13 cellular contexts compared by ENCODE assay signal in genomic region chr10:78913219-78914059, GRCh38.
DNase-seq lines count a peak whose midpoint lies in the region; ATAC-seq and TF ChIP-seq lines count a peak whose summit lies in the region.
"Had no signal": no experiment of that assay in that cellular context is flagged by ENCODE, and none has a peak within 500 bp of the region (broad histone marks: within the 10 kb centered on the region; RNA-seq: fewer than 3 reads in every experiment).

No MANE protein-coding gene starts in this region.

- H3K36me3 Mint-ChIP-seq in nephron (ENCODE audit: low read depth) = no peaks in the 10 kb centered on the region
- H3K36me3 Mint-ChIP-seq: CD4-positive, CD25-positive, alpha-beta regulatory T cell; type B pancreatic cell had no signal

- H3K36me3 ChIP-seq in DOHH2 (ENCODE audit: control insufficient read depth, low read length) (no peaks in the 10 kb centered on the region), PC-9 (ENCODE audit: low read depth) (no peaks in the 10 kb centered on the region)

- CTCF ChIA-PET in PC-9 (lab: Charles Lee) = no interaction called here

- no peak overlapping the region for H2AFZ ChIP-seq in PC-9

- peak overlapping the region in 2 of 3 experiments; percentile 37 for H3K27ac Mint-ChIP-seq in nephron
- H3K27ac Mint-ChIP-seq: CD4-positive, CD25-positive, alpha-beta regulatory T cell; type B pancreatic cell had no signal

- POLR2A ChIA-PET in PC-9 (lab: Charles Lee; ENCODE audit: unreplicated experiment) = no interaction called here

- 0 out of 2 replicates have a peak, but pooled peaks cover 5% of the 10 kb centered on the region for H4K20me1 ChIP-seq in DOHH2 (ENCODE audit: control insufficient read depth, insufficient read depth, low read depth, low read length)
- H4K20me1 ChIP-seq in PC-9 (ENCODE audit: insufficient read depth) = no peaks in the 10 kb centered on the region

- ATAC-seq in GM21390 (IDR thresholded peaks at IDR 0.05; ENCODE audit: unreplicated experiment) (no peak), GM18858 (IDR thresholded peaks at IDR 0.05; ENCODE audit: unreplicated experiment) (no peak)

- H3K4me1 Mint-ChIP-seq in nephron = peaks cover 47% of the 10 kb centered on the region
- H3K4me1 Mint-ChIP-seq: CD4-positive, CD25-positive, alpha-beta regulatory T cell had no signal

- no peaks in the 10 kb centered on the region for H3K9me3 Mint-ChIP-seq in nephron
- H3K9me3 Mint-ChIP-seq: type B pancreatic cell had no signal

- H3K4me2 ChIP-seq in DOHH2 (ENCODE audit: low read length) (peak overlapping the region; percentile 37), PC-9 (no peak overlapping the region)

- intact Hi-C loops in PC-9 (cut with micrococcal nuclease; ENCODE audit: unreplicated experiment) = no loop called here

- H3K4me3 ChIP-seq in DOHH2 (ENCODE audit: low read length) (no peak overlapping the region), PC-9 (no peak overlapping the region)

- BruUV-seq in PC-9 (replicated peaks; lab: Mats Ljungman, UMichigan) = no TSS peak

- H3F3A ChIP-seq in DOHH2 (ENCODE audit: control insufficient read depth, insufficient read depth) (no peaks in the 10 kb centered on the region), PC-9 (ENCODE audit: insufficient read depth, low read depth) (no peaks in the 10 kb centered on the region)

- DNase-seq in NCI-H2227 (lab: John Stamatoyannopoulos, UW; ENCODE audit: unreplicated experiment) (peak; percentile 56), activated gamma-delta T cell (lab: John Stamatoyannopoulos, UW) (no peak), PC-9 (no peak)
- DNase-seq: activated CD4-positive, CD25-positive, alpha-beta regulatory T cell treated with anti-CD3 and anti-CD28 coated beads, Interleukin-2, amount 50 U/mL, for 72 hours; CD4-positive, CD25-positive, alpha-beta regulatory T cell; HCEC 1CT; stimulated activated CD4-positive, alpha-beta T cell treated with anti-CD3 and anti-CD28 coated beads, Interleukin-4, amount 100 ng/mL, for 1 hour had no signal

- H3K27me3 Mint-ChIP-seq in nephron (ENCODE audit: low read depth) = peaks cover 40% of the 10 kb centered on the region

- H3K4me3 Mint-ChIP-seq in nephron = no peak overlapping the region
- H3K4me3 Mint-ChIP-seq: CD4-positive, CD25-positive, alpha-beta regulatory T cell; type B pancreatic cell had no signal

- no peak overlapping the region for H3K27ac ChIP-seq in DOHH2 (ENCODE audit: low read depth, low read length)
- H3K27ac ChIP-seq in cingulate gyrus (ENCODE audit: low read depth, low read length) = peak overlapping the region; percentile 10
- H3K27ac ChIP-seq in PC-9 = no peak overlapping the region

- no peak for TF ChIP-seq CTCF in DOHH2 (IDR thresholded peaks at IDR 0.05; ENCODE audit: low read depth, low read length, poor library complexity, severe bottlenecking)
- TF ChIP-seq CTCF in nephron (IDR thresholded peaks at IDR 0.05; ENCODE audit: unreplicated experiment in 3 of 3) = no peak
- no peak for TF ChIP-seq CTCF in PC-9 (conservative IDR thresholded peaks at IDR 0.05)

- no peaks in the 10 kb centered on the region for H3K9me3 ChIP-seq in DOHH2 (ENCODE audit: control insufficient read depth, insufficient read depth, low read length)
- H3K9me3 ChIP-seq in PC-9 (ENCODE audit: insufficient read depth, low read depth) = no peaks in the 10 kb centered on the region

- H3K9me2 ChIP-seq in DOHH2 (replicated peaks; ENCODE audit: control insufficient read depth, low read length) = no peaks in the 10 kb centered on the region
- no peaks in the 10 kb centered on the region for H3K9me2 ChIP-seq in PC-9 (ENCODE audit: insufficient read depth)

- peaks cover 18% of the 10 kb centered on the region; the same call in 1 of the 2 replicates for H3K27me3 ChIP-seq in DOHH2 (ENCODE audit: control insufficient read depth, low read length)
- no peaks in the 10 kb centered on the region for H3K27me3 ChIP-seq in PC-9 (ENCODE audit: insufficient read depth, low read depth)

- H3K4me1 ChIP-seq in DOHH2 (ENCODE audit: control insufficient read depth, low read length) (peaks cover 27% of the 10 kb centered on the region), PC-9 (replicated peaks; ENCODE audit: insufficient read depth) (no peaks in the 10 kb centered on the region)

- H3K79me2 ChIP-seq in DOHH2 (ENCODE audit: control insufficient read depth, low read length) (no peaks in the 10 kb centered on the region), PC-9 (ENCODE audit: low read depth) (no peaks in the 10 kb centered on the region)
